In the genomic region with DNA sequence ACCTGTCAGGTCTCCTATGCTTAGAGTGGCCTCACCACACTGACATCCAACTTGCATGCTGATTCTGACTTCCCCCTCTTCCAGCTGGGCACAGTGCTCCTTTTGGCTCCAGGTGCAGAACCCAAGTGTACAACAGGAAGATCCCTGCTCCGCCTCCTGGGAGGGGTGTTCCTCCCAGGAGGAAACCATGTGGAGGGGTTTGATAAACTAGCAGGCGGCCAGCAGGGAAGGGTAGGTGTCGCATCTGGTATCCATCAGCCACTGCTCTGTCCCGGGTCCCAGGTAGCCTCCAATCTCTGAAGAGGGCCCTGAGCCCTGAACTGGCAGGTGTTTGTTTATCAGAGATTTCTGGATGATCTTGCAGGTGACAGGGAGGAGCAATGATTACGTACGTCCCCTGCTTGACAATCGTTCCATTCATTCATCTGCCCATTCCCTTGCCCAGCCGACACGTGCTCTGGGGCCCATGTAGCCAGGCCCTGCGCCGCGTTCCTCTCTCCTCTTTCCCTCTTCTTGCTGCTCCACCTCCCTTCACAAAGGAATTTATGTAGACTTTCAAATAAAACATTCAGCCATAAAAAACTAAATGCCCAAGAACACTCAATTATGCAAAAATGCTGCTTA, we compare ENCODE assay signal across 1 cellular context.
TF ChIP-seq lines count a peak whose summit lies in the region.

No MANE protein-coding gene starts in this region.

TF ChIP-seq in H1, 55 proteins besides CTCF, POLR2A, EP300 and RAD21 (continued from another document):
- TF ChIP-seq ZNF274 (IDR thresholded peaks at IDR 0.05; ENCODE audit: borderline replicate concordance, extremely low read depth, low read length), result no peak
- TF ChIP-seq, protein P1, sequence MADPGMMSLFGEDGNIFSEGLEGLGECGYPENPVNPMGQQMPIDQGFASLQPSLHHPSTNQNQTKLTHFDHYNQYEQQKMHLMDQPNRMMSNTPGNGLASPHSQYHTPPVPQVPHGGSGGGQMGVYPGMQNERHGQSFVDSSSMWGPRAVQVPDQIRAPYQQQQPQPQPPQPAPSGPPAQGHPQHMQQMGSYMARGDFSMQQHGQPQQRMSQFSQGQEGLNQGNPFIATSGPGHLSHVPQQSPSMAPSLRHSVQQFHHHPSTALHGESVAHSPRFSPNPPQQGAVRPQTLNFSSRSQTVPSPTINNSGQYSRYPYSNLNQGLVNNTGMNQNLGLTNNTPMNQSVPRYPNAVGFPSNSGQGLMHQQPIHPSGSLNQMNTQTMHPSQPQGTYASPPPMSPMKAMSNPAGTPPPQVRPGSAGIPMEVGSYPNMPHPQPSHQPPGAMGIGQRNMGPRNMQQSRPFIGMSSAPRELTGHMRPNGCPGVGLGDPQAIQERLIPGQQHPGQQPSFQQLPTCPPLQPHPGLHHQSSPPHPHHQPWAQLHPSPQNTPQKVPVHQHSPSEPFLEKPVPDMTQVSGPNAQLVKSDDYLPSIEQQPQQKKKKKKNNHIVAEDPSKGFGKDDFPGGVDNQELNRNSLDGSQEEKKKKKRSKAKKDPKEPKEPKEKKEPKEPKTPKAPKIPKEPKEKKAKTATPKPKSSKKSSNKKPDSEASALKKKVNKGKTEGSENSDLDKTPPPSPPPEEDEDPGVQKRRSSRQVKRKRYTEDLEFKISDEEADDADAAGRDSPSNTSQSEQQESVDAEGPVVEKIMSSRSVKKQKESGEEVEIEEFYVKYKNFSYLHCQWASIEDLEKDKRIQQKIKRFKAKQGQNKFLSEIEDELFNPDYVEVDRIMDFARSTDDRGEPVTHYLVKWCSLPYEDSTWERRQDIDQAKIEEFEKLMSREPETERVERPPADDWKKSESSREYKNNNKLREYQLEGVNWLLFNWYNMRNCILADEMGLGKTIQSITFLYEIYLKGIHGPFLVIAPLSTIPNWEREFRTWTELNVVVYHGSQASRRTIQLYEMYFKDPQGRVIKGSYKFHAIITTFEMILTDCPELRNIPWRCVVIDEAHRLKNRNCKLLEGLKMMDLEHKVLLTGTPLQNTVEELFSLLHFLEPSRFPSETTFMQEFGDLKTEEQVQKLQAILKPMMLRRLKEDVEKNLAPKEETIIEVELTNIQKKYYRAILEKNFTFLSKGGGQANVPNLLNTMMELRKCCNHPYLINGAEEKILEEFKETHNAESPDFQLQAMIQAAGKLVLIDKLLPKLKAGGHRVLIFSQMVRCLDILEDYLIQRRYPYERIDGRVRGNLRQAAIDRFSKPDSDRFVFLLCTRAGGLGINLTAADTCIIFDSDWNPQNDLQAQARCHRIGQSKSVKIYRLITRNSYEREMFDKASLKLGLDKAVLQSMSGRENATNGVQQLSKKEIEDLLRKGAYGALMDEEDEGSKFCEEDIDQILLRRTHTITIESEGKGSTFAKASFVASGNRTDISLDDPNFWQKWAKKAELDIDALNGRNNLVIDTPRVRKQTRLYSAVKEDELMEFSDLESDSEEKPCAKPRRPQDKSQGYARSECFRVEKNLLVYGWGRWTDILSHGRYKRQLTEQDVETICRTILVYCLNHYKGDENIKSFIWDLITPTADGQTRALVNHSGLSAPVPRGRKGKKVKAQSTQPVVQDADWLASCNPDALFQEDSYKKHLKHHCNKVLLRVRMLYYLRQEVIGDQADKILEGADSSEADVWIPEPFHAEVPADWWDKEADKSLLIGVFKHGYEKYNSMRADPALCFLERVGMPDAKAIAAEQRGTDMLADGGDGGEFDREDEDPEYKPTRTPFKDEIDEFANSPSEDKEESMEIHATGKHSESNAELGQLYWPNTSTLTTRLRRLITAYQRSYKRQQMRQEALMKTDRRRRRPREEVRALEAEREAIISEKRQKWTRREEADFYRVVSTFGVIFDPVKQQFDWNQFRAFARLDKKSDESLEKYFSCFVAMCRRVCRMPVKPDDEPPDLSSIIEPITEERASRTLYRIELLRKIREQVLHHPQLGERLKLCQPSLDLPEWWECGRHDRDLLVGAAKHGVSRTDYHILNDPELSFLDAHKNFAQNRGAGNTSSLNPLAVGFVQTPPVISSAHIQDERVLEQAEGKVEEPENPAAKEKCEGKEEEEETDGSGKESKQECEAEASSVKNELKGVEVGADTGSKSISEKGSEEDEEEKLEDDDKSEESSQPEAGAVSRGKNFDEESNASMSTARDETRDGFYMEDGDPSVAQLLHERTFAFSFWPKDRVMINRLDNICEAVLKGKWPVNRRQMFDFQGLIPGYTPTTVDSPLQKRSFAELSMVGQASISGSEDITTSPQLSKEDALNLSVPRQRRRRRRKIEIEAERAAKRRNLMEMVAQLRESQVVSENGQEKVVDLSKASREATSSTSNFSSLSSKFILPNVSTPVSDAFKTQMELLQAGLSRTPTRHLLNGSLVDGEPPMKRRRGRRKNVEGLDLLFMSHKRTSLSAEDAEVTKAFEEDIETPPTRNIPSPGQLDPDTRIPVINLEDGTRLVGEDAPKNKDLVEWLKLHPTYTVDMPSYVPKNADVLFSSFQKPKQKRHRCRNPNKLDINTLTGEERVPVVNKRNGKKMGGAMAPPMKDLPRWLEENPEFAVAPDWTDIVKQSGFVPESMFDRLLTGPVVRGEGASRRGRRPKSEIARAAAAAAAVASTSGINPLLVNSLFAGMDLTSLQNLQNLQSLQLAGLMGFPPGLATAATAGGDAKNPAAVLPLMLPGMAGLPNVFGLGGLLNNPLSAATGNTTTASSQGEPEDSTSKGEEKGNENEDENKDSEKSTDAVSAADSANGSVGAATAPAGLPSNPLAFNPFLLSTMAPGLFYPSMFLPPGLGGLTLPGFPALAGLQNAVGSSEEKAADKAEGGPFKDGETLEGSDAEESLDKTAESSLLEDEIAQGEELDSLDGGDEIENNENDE (IDR thresholded peaks at IDR 0.05; ENCODE audit: insufficient replicate concordance, low read length), result no peak
- no peak for TF ChIP-seq HDAC6 (IDR thresholded peaks at IDR 0.05; ENCODE audit: low read depth, low read length)
- no peak for TF ChIP-seq JUND (IDR thresholded peaks at IDR 0.05; ENCODE audit: low read length)
- TF ChIP-seq TAF7 (optimal IDR thresholded peaks at IDR 0.05; ENCODE audit: borderline replicate concordance, low read depth, low read length), result no peak
- no peak for TF ChIP-seq TEAD4 (IDR thresholded peaks at IDR 0.05; ENCODE audit: low read depth, low read length)
- no peak for TF ChIP-seq CHD2 (IDR thresholded peaks at IDR 0.05; ENCODE audit: low read length)
- TF ChIP-seq, protein P2, sequence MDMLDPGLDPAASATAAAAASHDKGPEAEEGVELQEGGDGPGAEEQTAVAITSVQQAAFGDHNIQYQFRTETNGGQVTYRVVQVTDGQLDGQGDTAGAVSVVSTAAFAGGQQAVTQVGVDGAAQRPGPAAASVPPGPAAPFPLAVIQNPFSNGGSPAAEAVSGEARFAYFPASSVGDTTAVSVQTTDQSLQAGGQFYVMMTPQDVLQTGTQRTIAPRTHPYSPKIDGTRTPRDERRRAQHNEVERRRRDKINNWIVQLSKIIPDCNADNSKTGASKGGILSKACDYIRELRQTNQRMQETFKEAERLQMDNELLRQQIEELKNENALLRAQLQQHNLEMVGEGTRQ (IDR thresholded peaks at IDR 0.05; ENCODE audit: low read length), result no peak
- TF ChIP-seq SIRT6 (IDR thresholded peaks at IDR 0.05; ENCODE audit: low read length), result no peak
- no peak for TF ChIP-seq CREB1 (IDR thresholded peaks at IDR 0.05)
